8 cellular contexts compared by ENCODE assay signal in genomic region chr6:117601811-117602150, GRCh38. TPM values are rescaled to one million over a fixed set of nuclear protein-coding genes. Genes with fewer than 3 reads are reported as not detected.
A peak's percentile ranks its signal among the peaks of the same experiment; 100 is the strongest.
DNase-seq lines count a peak whose midpoint lies in the region; ATAC-seq and TF ChIP-seq lines count a peak whose summit lies in the region.

No MANE protein-coding gene starts in this region.

- H3K36me3 ChIP-seq in mucosa of descending colon (ENCODE audit: low read depth): no peaks in the 10 kb centered on the region

- intact Hi-C loops in mucosa of descending colon (cut with DNase I, micrococcal nuclease): loop anchor here in 1 of 2 donors (10.0 kb wide), 1 partner anchor 117 kb away; the partner anchor contains the start of gene DCBLD1

- ATAC-seq in HG02642 (IDR thresholded peaks at IDR 0.05; ENCODE audit: poor library complexity, unreplicated experiment) (peak; percentile 23), mucosa of descending colon (peak; percentile 4)

- peaks cover 15% of the 10 kb centered on the region for H3K4me1 ChIP-seq in mucosa of descending colon (ENCODE audit: low read depth)

- peak overlapping the region; percentile 88 for H3K4me3 ChIP-seq in mucosa of descending colon

- peak; percentile 60 for DNase-seq in NK-92 treated with Interleukin-12 subunit alpha and Interleukin-12 subunit beta, amount 100 ng/mL, for 24 hours (lab: John Stamatoyannopoulos, UW)
- DNase-seq in NK-92 (lab: John Stamatoyannopoulos, UW; ENCODE audit: unreplicated experiment) (no peak), NCI-H748 (lab: John Stamatoyannopoulos, UW; ENCODE audit: unreplicated experiment) (peak; percentile 69), mucosa of descending colon (peak in 2 of 3 donors; percentile 23 to 56), mesenteric fat pad (ENCODE audit: low spot score) (no peak), EL (no peak)

- no peaks in the 10 kb centered on the region for H3K9me3 ChIP-seq in mucosa of descending colon

- TF ChIP-seq CTCF in mucosa of descending colon (IDR thresholded peaks at IDR 0.05): no peak

- peak overlapping the region; percentile 24 for H3K27ac ChIP-seq in cingulate gyrus (ENCODE audit: low read depth, low read length)

RNA-seq across cellular contexts. Expression of gene GOPC, which starts 0.5 kb away (rescaled TPM):
- total RNA-seq in mucosa of descending colon: 10 to 100 TPM; 22.7 to 31.4 (median 26.3) TPM
- 15.3 TPM for total RNA-seq in mesenteric fat pad

Comparison
In these comparisons a context has a peak if more than half of its experiments do, and no peak if none do; other contexts are left out.
1. DNase-seq: peak in NK-92 treated with Interleukin-12 subunit alpha and Interleukin-12 subunit beta, amount 100 ng/mL, for 24 hours (single experiment), NCI-H748 (single experiment) and mucosa of descending colon (2 of 3); none in NK-92 (single experiment), mesenteric fat pad (single experiment) and EL (single experiment).